ENCODE assay signal across 19 cellular contexts in genomic region chr3:17143893-17144664, GRCh38.
"Had no signal": no experiment of that assay in that cellular context is flagged by ENCODE, and none has a peak within 500 bp of the region (broad histone marks: within the 10 kb centered on the region; RNA-seq: fewer than 3 reads in every experiment).

No MANE protein-coding gene starts in this region.

- H3K27ac Mint-ChIP-seq: activated naive CD8-positive, alpha-beta T cell treated with anti-CD3 and anti-CD28 coated beads for 36 hours; memory B cell; natural killer cell; type B pancreatic cell had no signal

- H3K36me3 Mint-ChIP-seq: activated naive CD8-positive, alpha-beta T cell treated with anti-CD3 and anti-CD28 coated beads for 36 hours; memory B cell; natural killer cell; type B pancreatic cell had no signal

- H3K4me3 Mint-ChIP-seq: activated naive CD8-positive, alpha-beta T cell treated with anti-CD3 and anti-CD28 coated beads for 36 hours; memory B cell; natural killer cell; type B pancreatic cell had no signal

- H3K9me3 Mint-ChIP-seq: natural killer cell, type B pancreatic cell had no signal

- ATAC-seq: body of pancreas, esophagus mucosa, left ventricle myocardium superior, natural killer cell, SK-N-SH treated with all-trans-retinoic acid at 6 μM for 48 hours had no signal

- H3K27ac ChIP-seq: body of pancreas, colonic mucosa, hepatocyte, right atrium auricular region, skin epidermis, suprapubic skin had no signal

- H3K4me1 ChIP-seq: body of pancreas, colonic mucosa, suprapubic skin had no signal

- DNase-seq: activated CD4-positive, alpha-beta T cell treated with anti-CD3 and anti-CD28 coated beads, Interleukin-2, amount 50 U/mL, for 4 hours; activated CD4-positive, CD25-positive, alpha-beta regulatory T cell; activated naive CD8-positive, alpha-beta T cell treated with anti-CD3 and anti-CD28 coated beads for 36 hours; amygdala; body of pancreas; colonic mucosa; kidney glomerular epithelial cell; left ventricle myocardium superior; natural killer cell; stimulated activated CD4-positive, alpha-beta T cell treated with anti-CD3 and anti-CD28 coated beads, Interleukin-4, amount 100 ng/mL, for 24 hours; stimulated activated naive CD4-positive, alpha-beta T cell had no signal

- H3K79me2 ChIP-seq: hepatocyte had no signal

- H3K4me2 ChIP-seq: hepatocyte had no signal

- H3K27me3 ChIP-seq: body of pancreas, colonic mucosa, hepatocyte, right atrium auricular region, suprapubic skin had no signal

- H3K36me3 ChIP-seq: colonic mucosa, right atrium auricular region, suprapubic skin had no signal

- H3K9me3 ChIP-seq: body of pancreas, colonic mucosa, right atrium auricular region, suprapubic skin had no signal

- H3K27me3 Mint-ChIP-seq: activated naive CD8-positive, alpha-beta T cell treated with anti-CD3 and anti-CD28 coated beads for 36 hours had no signal

- H2AFZ ChIP-seq: hepatocyte had no signal

- H3K4me3 ChIP-seq: body of pancreas, colonic mucosa, hepatocyte, right atrium auricular region, skin epidermis, suprapubic skin had no signal
